In genomic region chr22:35910926-35911325, GRCh38 we compare ENCODE assay signal across 2 cellular contexts.
TF ChIP-seq lines count a peak whose summit lies in the region.

No MANE protein-coding gene starts in this region.

TF ChIP-seq in GM23338, 12 proteins besides CTCF, POLR2A, EP300 and RAD21 (continued from another document):
- TF ChIP-seq, protein P1, sequence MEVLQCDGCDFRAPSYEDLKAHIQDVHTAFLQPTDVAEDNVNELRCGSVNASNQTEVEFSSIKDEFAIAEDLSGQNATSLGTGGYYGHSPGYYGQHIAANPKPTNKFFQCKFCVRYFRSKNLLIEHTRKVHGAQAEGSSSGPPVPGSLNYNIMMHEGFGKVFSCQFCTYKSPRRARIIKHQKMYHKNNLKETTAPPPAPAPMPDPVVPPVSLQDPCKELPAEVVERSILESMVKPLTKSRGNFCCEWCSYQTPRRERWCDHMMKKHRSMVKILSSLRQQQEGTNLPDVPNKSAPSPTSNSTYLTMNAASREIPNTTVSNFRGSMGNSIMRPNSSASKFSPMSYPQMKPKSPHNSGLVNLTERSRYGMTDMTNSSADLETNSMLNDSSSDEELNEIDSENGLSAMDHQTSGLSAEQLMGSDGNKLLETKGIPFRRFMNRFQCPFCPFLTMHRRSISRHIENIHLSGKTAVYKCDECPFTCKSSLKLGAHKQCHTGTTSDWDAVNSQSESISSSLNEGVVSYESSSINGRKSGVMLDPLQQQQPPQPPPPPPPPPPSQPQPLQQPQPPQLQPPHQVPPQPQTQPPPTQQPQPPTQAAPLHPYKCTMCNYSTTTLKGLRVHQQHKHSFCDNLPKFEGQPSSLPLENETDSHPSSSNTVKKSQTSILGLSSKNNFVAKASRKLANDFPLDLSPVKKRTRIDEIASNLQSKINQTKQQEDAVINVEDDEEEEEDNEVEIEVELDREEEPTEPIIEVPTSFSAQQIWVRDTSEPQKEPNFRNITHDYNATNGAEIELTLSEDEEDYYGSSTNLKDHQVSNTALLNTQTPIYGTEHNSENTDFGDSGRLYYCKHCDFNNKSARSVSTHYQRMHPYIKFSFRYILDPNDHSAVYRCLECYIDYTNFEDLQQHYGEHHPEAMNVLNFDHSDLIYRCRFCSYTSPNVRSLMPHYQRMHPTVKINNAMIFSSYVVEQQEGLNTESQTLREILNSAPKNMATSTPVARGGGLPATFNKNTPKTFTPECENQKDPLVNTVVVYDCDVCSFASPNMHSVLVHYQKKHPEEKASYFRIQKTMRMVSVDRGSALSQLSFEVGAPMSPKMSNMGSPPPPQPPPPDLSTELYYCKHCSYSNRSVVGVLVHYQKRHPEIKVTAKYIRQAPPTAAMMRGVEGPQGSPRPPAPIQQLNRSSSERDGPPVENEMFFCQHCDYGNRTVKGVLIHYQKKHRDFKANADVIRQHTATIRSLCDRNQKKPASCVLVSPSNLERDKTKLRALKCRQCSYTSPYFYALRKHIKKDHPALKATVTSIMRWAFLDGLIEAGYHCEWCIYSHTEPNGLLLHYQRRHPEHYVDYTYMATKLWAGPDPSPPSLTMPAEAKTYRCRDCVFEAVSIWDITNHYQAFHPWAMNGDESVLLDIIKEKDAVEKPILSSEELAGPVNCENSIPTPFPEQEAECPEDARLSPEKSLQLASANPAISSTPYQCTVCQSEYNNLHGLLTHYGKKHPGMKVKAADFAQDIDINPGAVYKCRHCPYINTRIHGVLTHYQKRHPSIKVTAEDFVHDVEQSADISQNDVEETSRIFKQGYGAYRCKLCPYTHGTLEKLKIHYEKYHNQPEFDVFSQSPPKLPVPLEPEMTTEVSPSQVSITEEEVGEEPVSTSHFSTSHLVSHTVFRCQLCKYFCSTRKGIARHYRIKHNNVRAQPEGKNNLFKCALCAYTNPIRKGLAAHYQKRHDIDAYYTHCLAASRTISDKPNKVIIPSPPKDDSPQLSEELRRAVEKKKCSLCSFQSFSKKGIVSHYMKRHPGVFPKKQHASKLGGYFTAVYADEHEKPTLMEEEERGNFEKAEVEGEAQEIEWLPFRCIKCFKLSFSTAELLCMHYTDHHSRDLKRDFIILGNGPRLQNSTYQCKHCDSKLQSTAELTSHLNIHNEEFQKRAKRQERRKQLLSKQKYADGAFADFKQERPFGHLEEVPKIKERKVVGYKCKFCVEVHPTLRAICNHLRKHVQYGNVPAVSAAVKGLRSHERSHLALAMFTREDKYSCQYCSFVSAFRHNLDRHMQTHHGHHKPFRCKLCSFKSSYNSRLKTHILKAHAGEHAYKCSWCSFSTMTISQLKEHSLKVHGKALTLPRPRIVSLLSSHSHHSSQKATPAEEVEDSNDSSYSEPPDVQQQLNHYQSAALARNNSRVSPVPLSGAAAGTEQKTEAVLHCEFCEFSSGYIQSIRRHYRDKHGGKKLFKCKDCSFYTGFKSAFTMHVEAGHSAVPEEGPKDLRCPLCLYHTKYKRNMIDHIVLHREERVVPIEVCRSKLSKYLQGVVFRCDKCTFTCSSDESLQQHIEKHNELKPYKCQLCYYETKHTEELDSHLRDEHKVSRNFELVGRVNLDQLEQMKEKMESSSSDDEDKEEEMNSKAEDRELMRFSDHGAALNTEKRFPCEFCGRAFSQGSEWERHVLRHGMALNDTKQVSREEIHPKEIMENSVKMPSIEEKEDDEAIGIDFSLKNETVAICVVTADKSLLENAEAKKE (CRISPR knock-in tag; IDR thresholded peaks at IDR 0.05): no peak
TF ChIP-seq in GM23338: peak in this region for 1.

TF ChIP-seq in endothelial cell of umbilical vein, 7 proteins besides CTCF, POLR2A, EP300 and RAD21 (continued from another document):
- TF ChIP-seq, protein P2, sequence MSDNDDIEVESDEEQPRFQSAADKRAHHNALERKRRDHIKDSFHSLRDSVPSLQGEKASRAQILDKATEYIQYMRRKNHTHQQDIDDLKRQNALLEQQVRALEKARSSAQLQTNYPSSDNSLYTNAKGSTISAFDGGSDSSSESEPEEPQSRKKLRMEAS (IDR thresholded peaks at IDR 0.05; ENCODE audit: insufficient read depth, insufficient read length): no peak
- TF ChIP-seq FOS (IDR thresholded peaks at IDR 0.05; ENCODE audit: borderline replicate concordance, insufficient read depth, low read length): no peak
